Comparison of ENCODE assay signal across 8 cellular contexts in the genomic region with DNA sequence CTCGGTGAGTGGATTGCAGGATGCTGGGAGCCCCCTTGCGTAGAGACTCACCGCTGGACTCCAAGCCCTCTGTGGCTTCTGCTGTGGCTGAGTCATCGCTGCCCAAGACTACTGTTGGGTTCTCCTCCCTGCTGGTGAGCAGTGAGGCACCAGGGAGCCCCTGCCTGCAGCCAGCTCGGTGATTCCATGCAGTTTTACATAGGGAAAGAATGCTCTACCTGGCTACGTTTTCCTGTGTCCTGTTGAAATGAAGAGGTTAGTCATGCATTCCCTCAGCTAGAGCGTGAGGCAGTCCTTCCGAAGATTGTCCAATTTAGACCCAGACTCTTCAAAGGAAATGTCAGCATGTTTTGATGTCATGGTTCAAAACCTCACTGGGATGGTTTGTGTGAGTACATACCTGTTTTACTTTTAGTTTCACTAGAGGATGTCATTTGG. TPM values are rescaled to one million over a fixed set of nuclear protein-coding genes. Genes with fewer than 3 reads are reported as not detected.
A peak's percentile ranks its signal among the peaks of the same experiment; 100 is the strongest.
DNase-seq lines count a peak whose midpoint lies in the region; ATAC-seq and FAIRE-seq lines count a peak whose summit lies in the region.

No MANE protein-coding gene starts in this region.

- peak; percentile 31 for ATAC-seq in HG03457 (IDR thresholded peaks at IDR 0.05; ENCODE audit: unreplicated experiment)

- peak; percentile 83 for FAIRE-seq in GM18507 (lab: Jason Lieb, UNC)

- DNase-seq in GM18507 (ENCODE audit: extremely low spot score, insufficient read length, low read depth): no peak
- peak; percentile 79 for DNase-seq in activated CD8-positive, alpha-beta memory T cell treated with anti-CD3 and anti-CD28 coated beads, Interleukin-2, amount 50 U/mL, for 48 hours
- DNase-seq in myocyte (ENCODE audit: low read depth): peak; percentile 63
- DNase-seq in retina: no peak
- DNase-seq in mesenteric fat pad (ENCODE audit: low spot score): no peak
- no peak for DNase-seq in NCI-H2227 treated with DMSO at 0.1 percent for 48 hours (lab: John Stamatoyannopoulos, UW)
- DNase-seq in NCI-H2196 (lab: John Stamatoyannopoulos, UW; ENCODE audit: unreplicated experiment): no peak

RNA-seq across cellular contexts. Expression of gene TRAF3, which starts 28.2 kb away (rescaled TPM):
- total RNA-seq in myocyte (11.8 and 13.9 TPM in 2 replicates), mesenteric fat pad (33.3 TPM)
- polyA plus RNA-seq in myocyte (2012): 10.8 TPM

Comparison
In these comparisons a context has a peak if more than half of its experiments do, and no peak if none do; other contexts are left out.
1. DNase-seq: peak in activated CD8-positive, alpha-beta memory T cell treated with anti-CD3 and anti-CD28 coated beads, Interleukin-2, amount 50 U/mL, for 48 hours (single experiment) and myocyte (single experiment); none in GM18507 (single experiment), retina (single experiment), mesenteric fat pad (single experiment), NCI-H2227 treated with DMSO at 0.1 percent for 48 hours (single experiment) and NCI-H2196 (single experiment).